In the genomic region with DNA sequence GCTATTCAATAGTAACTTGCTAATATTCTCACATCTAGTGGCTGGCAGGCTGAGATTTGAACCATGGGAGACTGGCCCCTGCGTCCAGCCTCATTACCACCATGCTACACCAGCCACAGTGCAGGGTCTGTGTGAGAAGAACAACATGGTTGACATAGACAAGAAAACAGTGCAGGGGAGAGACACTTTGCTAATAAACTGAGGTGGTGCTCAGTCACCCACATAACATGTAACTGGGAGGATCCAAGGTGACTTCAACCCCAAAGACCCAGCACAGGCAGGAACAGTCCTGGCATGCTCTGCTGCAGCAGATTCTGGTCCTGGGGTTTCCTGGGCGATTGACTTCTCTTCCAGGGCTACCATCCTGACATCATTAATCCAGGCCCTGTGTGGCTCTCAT, we compare ENCODE assay signal across 38 cellular contexts.
"Had no signal": no experiment of that assay in that cellular context is flagged by ENCODE, and none has a peak within 500 bp of the region (broad histone marks: within the 10 kb centered on the region; RNA-seq: fewer than 3 reads in every experiment).

No MANE protein-coding gene starts in this region.

- H3K4me3 Mint-ChIP-seq: activated naive CD4-positive, alpha-beta T cell treated with anti-CD3 and anti-CD28 coated beads for 36 hours; activated naive CD4-positive, alpha-beta T cell treated with anti-CD3 and anti-CD28 coated beads, Interleukin-2, amount 10 ng/mL, durations not matched to agents 7 days and 5 days; activated naive CD4-positive, alpha-beta T cell treated with anti-CD3 and anti-CD28 coated beads, Interleukin-2, amount 50 U/mL, for 24 hours; activated naive CD8-positive, alpha-beta T cell; activated naive CD8-positive, alpha-beta T cell treated with anti-CD3 and anti-CD28 coated beads for 36 hours; activated naive CD8-positive, alpha-beta T cell treated with anti-CD3 and anti-CD28 coated beads, Interleukin-2, amount 10 ng/mL, durations not matched to agents 7 days and 5 days; activated naive CD8-positive, alpha-beta T cell treated with anti-CD3 and anti-CD28 coated beads, Interleukin-2, amount 50 U/mL, for 24 hours; activated T-cell treated with anti-CD3 and anti-CD28 coated beads, Interleukin-2, amount 50 U/mL, for 24 hours; activated T-cell treated with anti-CD3 and anti-CD28 coated beads, Interleukin-2, amount 50 U/mL, for 4 hours; activated T-cell treated with anti-CD3 and anti-CD28 coated beads, Interleukin-2, amount 50 U/mL, for 72 hours; activated T-helper 1 cell treated with anti-CD3 and anti-CD28 coated beads, Interleukin-12 subunit alpha, Interleukin-12 subunit beta, Interleukin-2, Interleukin-4 antibody, amounts not matched to agents 30 ng/mL and 10 ng/mL and 1 ng/mL, durations not matched to agents 14 hours and 24 hours and 36 hours; activated T-helper 17 cell treated with anti-CD3 and anti-CD28 coated beads, Interleukin-2, amount 50 U/mL, for 72 hours; brain; central memory CD8-positive, alpha-beta T cell had no signal

- H3K4me1 ChIP-seq: adrenal gland, body of pancreas had no signal

- DNase-seq: activated effector memory CD4-positive, alpha-beta T cell treated with anti-CD3 and anti-CD28 coated beads, Interleukin-2, amount 50 U/mL, for 16 hours; activated effector memory CD4-positive, alpha-beta T cell treated with Interleukin-2 at 50 U/mL for 16 hours; activated gamma-delta T cell; activated gamma-delta T cell treated with Interleukin-2 at 50 U/mL for 16 hours; activated naive CD4-positive, alpha-beta T cell; activated naive CD4-positive, alpha-beta T cell treated with anti-CD3 and anti-CD28 coated beads for 36 hours; activated naive CD4-positive, alpha-beta T cell treated with anti-CD3 and anti-CD28 coated beads, Interleukin-2, amount 10 ng/mL, durations not matched to agents 7 days and 5 days; activated naive CD4-positive, alpha-beta T cell treated with anti-CD3 and anti-CD28 coated beads, Interleukin-2, amount 50 U/mL, for 16 hours; activated naive CD4-positive, alpha-beta T cell treated with Interleukin-2 at 50 U/mL for 16 hours; activated naive CD8-positive, alpha-beta T cell treated with anti-CD3 and anti-CD28 coated beads for 36 hours; activated naive CD8-positive, alpha-beta T cell treated with anti-CD3 and anti-CD28 coated beads, Interleukin-2, amount 10 ng/mL, durations not matched to agents 7 days and 5 days; activated naive CD8-positive, alpha-beta T cell treated with anti-CD3 and anti-CD28 coated beads, Interleukin-2, amount 50 U/mL, for 24 hours; activated T-cell treated with anti-CD3 and anti-CD28 coated beads, Interleukin-2, amount 50 U/mL, for 1 hour; activated T-cell treated with anti-CD3 and anti-CD28 coated beads, Interleukin-2, amount 50 U/mL, for 24 hours; activated T-cell treated with anti-CD3 and anti-CD28 coated beads, Interleukin-2, amount 50 U/mL, for 4 hours; activated T-cell treated with anti-CD3 and anti-CD28 coated beads, Interleukin-2, amount 50 U/mL, for 48 hours; activated T-cell treated with anti-CD3 and anti-CD28 coated beads, Interleukin-2, amount 50 U/mL, for 72 hours; adrenal gland; amniotic stem cell; amygdala; anterior cingulate cortex; aorta; body of pancreas; brain microvascular endothelial cell; caudate nucleus; central memory CD4-positive, alpha-beta T cell; cerebellar nuclear complex had no signal

- H3K27me3 Mint-ChIP-seq: activated naive CD4-positive, alpha-beta T cell treated with anti-CD3 and anti-CD28 coated beads, Interleukin-2, amount 50 U/mL, for 24 hours had no signal

- H3K4me3 ChIP-seq: adrenal gland, ascending aorta, body of pancreas, breast epithelium, cardiac muscle cell had no signal

- H3K27me3 ChIP-seq: adrenal gland, ascending aorta, body of pancreas, brain microvascular endothelial cell, breast epithelium had no signal

- H3K36me3 ChIP-seq: adrenal gland, ascending aorta, brain microvascular endothelial cell, breast epithelium, cardiac muscle cell had no signal

- H3K9me3 ChIP-seq: adrenal gland, ascending aorta, body of pancreas, breast epithelium had no signal

- H3K27ac Mint-ChIP-seq: activated naive CD4-positive, alpha-beta T cell treated with anti-CD3 and anti-CD28 coated beads for 36 hours; activated naive CD4-positive, alpha-beta T cell treated with anti-CD3 and anti-CD28 coated beads, Interleukin-2, amount 10 ng/mL, durations not matched to agents 7 days and 5 days; activated naive CD4-positive, alpha-beta T cell treated with anti-CD3 and anti-CD28 coated beads, Interleukin-2, amount 50 U/mL, for 24 hours; activated naive CD4-positive, alpha-beta T cell treated with anti-CD3 and anti-CD28 coated beads, Interleukin-2, amount 50 U/mL, for 72 hours; activated naive CD8-positive, alpha-beta T cell; activated naive CD8-positive, alpha-beta T cell treated with anti-CD3 and anti-CD28 coated beads for 36 hours; activated naive CD8-positive, alpha-beta T cell treated with anti-CD3 and anti-CD28 coated beads, Interleukin-2, amount 10 ng/mL, durations not matched to agents 7 days and 5 days; activated naive CD8-positive, alpha-beta T cell treated with anti-CD3 and anti-CD28 coated beads, Interleukin-2, amount 50 U/mL, for 24 hours; activated T-cell treated with anti-CD3 and anti-CD28 coated beads, Interleukin-2, amount 50 U/mL, for 24 hours; activated T-cell treated with anti-CD3 and anti-CD28 coated beads, Interleukin-2, amount 50 U/mL, for 72 hours; activated T-helper 1 cell treated with anti-CD3 and anti-CD28 coated beads, Interleukin-12 subunit alpha, Interleukin-12 subunit beta, Interleukin-2, Interleukin-4 antibody, amounts not matched to agents 30 ng/mL and 10 ng/mL and 1 ng/mL, durations not matched to agents 14 hours and 24 hours and 36 hours; activated T-helper 17 cell treated with anti-CD3 and anti-CD28 coated beads, Interleukin-2, amount 50 U/mL, for 72 hours; brain had no signal

- FAIRE-seq: astrocyte had no signal

- H3K27ac ChIP-seq: adrenal gland, ascending aorta, body of pancreas, brain microvascular endothelial cell, breast epithelium, cardiac muscle cell had no signal

- H3K9me3 Mint-ChIP-seq: activated naive CD4-positive, alpha-beta T cell treated with anti-CD3 and anti-CD28 coated beads for 36 hours; activated naive CD4-positive, alpha-beta T cell treated with anti-CD3 and anti-CD28 coated beads, Interleukin-2, amount 10 ng/mL, durations not matched to agents 7 days and 5 days; activated naive CD4-positive, alpha-beta T cell treated with anti-CD3 and anti-CD28 coated beads, Interleukin-2, amount 50 U/mL, for 24 hours; activated naive CD4-positive, alpha-beta T cell treated with anti-CD3 and anti-CD28 coated beads, Interleukin-2, amount 50 U/mL, for 72 hours; activated naive CD8-positive, alpha-beta T cell treated with anti-CD3 and anti-CD28 coated beads for 36 hours; activated naive CD8-positive, alpha-beta T cell treated with anti-CD3 and anti-CD28 coated beads, Interleukin-2, amount 10 ng/mL, durations not matched to agents 7 days and 5 days; activated naive CD8-positive, alpha-beta T cell treated with anti-CD3 and anti-CD28 coated beads, Interleukin-2, amount 50 U/mL, for 24 hours; activated T-cell treated with anti-CD3 and anti-CD28 coated beads, Interleukin-2, amount 50 U/mL, for 24 hours; activated T-cell treated with anti-CD3 and anti-CD28 coated beads, Interleukin-2, amount 50 U/mL, for 4 hours; activated T-cell treated with anti-CD3 and anti-CD28 coated beads, Interleukin-2, amount 50 U/mL, for 72 hours; activated T-helper 1 cell treated with anti-CD3 and anti-CD28 coated beads, Interleukin-12 subunit alpha, Interleukin-12 subunit beta, Interleukin-2, Interleukin-4 antibody, amounts not matched to agents 30 ng/mL and 10 ng/mL and 1 ng/mL, durations not matched to agents 14 hours and 24 hours and 36 hours; activated T-helper 17 cell treated with anti-CD3 and anti-CD28 coated beads, Interleukin-2, amount 50 U/mL, for 72 hours; central memory CD8-positive, alpha-beta T cell had no signal

- H3K4me1 Mint-ChIP-seq: activated naive CD4-positive, alpha-beta T cell treated with anti-CD3 and anti-CD28 coated beads, Interleukin-2, amount 10 ng/mL, durations not matched to agents 7 days and 5 days; activated naive CD4-positive, alpha-beta T cell treated with anti-CD3 and anti-CD28 coated beads, Interleukin-2, amount 50 U/mL, for 24 hours; activated naive CD8-positive, alpha-beta T cell treated with anti-CD3 and anti-CD28 coated beads for 36 hours; activated naive CD8-positive, alpha-beta T cell treated with anti-CD3 and anti-CD28 coated beads, Interleukin-2, amount 10 ng/mL, durations not matched to agents 7 days and 5 days; activated naive CD8-positive, alpha-beta T cell treated with anti-CD3 and anti-CD28 coated beads, Interleukin-2, amount 50 U/mL, for 24 hours; activated T-helper 17 cell treated with anti-CD3 and anti-CD28 coated beads, Interleukin-2, amount 50 U/mL, for 72 hours; central memory CD8-positive, alpha-beta T cell had no signal

- H3K36me3 Mint-ChIP-seq: activated naive CD4-positive, alpha-beta T cell treated with anti-CD3 and anti-CD28 coated beads, Interleukin-2, amount 10 ng/mL, durations not matched to agents 7 days and 5 days; activated naive CD4-positive, alpha-beta T cell treated with anti-CD3 and anti-CD28 coated beads, Interleukin-2, amount 50 U/mL, for 24 hours; activated naive CD4-positive, alpha-beta T cell treated with anti-CD3 and anti-CD28 coated beads, Interleukin-2, amount 50 U/mL, for 72 hours; activated naive CD8-positive, alpha-beta T cell; activated naive CD8-positive, alpha-beta T cell treated with anti-CD3 and anti-CD28 coated beads for 36 hours; activated naive CD8-positive, alpha-beta T cell treated with anti-CD3 and anti-CD28 coated beads, Interleukin-2, amount 10 ng/mL, durations not matched to agents 7 days and 5 days; brain had no signal
